In the genomic region with DNA sequence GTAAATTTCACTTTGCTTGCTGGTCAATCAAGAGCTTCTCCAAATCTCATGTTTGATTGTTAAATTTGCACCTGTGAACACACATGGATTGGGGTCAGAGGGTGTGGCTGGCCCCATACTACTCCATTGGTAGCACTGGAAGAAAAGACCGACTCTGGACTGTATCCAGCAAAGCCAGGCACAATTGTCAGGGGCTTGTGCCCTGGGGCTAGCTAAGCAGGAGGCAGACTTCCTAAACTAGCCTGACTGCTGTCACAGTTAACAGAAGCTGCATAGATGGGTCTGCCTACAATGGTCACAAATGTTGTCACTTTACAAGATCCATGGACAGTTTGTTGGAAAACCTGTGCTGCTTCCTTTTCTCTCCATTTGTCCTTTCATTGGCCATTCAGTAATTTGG, we compare ENCODE assay signal across 30 cellular contexts.
"Had no signal": no experiment of that assay in that cellular context is flagged by ENCODE, and none has a peak within 500 bp of the region (broad histone marks: within the 10 kb centered on the region; RNA-seq: fewer than 3 reads in every experiment).

No MANE protein-coding gene starts in this region.

- H3K4me1 Mint-ChIP-seq: activated CD4-positive, alpha-beta memory T cell treated with anti-CD3 and anti-CD28 coated beads, Interleukin-2, amount 10 ng/mL, durations not matched to agents 7 days and 5 days; activated CD4-positive, alpha-beta T cell treated with anti-CD3 and anti-CD28 coated beads for 36 hours; activated CD4-positive, alpha-beta T cell treated with anti-CD3 and anti-CD28 coated beads, Interleukin-2, amount 10 ng/mL, durations not matched to agents 24 days and 14 days; activated naive CD4-positive, alpha-beta T cell treated with anti-CD3 and anti-CD28 coated beads, Interleukin-2, amount 10 ng/mL, durations not matched to agents 7 days and 5 days; activated naive CD8-positive, alpha-beta T cell treated with anti-CD3 and anti-CD28 coated beads, Interleukin-2, amount 10 ng/mL, durations not matched to agents 7 days and 5 days had no signal

- H3K27me3 ChIP-seq: ascending aorta, breast epithelium, cardiac muscle cell, colonic mucosa, esophagus squamous epithelium, gastroesophageal sphincter, heart right ventricle, hepatocyte had no signal

- H3K79me2 ChIP-seq: hepatocyte had no signal

- H3K36me3 Mint-ChIP-seq: activated naive CD4-positive, alpha-beta T cell treated with anti-CD3 and anti-CD28 coated beads, Interleukin-2, amount 10 ng/mL, durations not matched to agents 7 days and 5 days; activated naive CD4-positive, alpha-beta T cell treated with anti-CD3 and anti-CD28 coated beads, Interleukin-2, amount 50 U/mL, for 72 hours; activated naive CD8-positive, alpha-beta T cell treated with anti-CD3 and anti-CD28 coated beads, Interleukin-2, amount 10 ng/mL, durations not matched to agents 7 days and 5 days; brain had no signal

- H3K36me3 ChIP-seq: ascending aorta, breast epithelium, cardiac muscle cell, colonic mucosa, esophagus squamous epithelium, gastroesophageal sphincter, heart right ventricle had no signal

- ATAC-seq: activated CD4-positive, alpha-beta T cell treated with anti-CD3 and anti-CD28 coated beads for 36 hours; activated naive CD4-positive, alpha-beta T cell treated with anti-CD3 and anti-CD28 coated beads, Interleukin-2, amount 50 U/mL, for 72 hours; activated T-cell treated with anti-CD3 and anti-CD28 coated beads, Interleukin-2, amount 50 U/mL, for 72 hours; gastroesophageal sphincter; heart right ventricle had no signal

- H3K4me3 ChIP-seq: ascending aorta, breast epithelium, cardiac muscle cell, colonic mucosa, esophagus squamous epithelium, gastroesophageal sphincter, heart right ventricle, hepatocyte had no signal

- H2AFZ ChIP-seq: hepatocyte had no signal

- H3K4me3 Mint-ChIP-seq: activated CD4-positive, alpha-beta memory T cell treated with anti-CD3 and anti-CD28 coated beads, Interleukin-2, amount 10 ng/mL, durations not matched to agents 7 days and 5 days; activated CD4-positive, alpha-beta T cell treated with anti-CD3 and anti-CD28 coated beads for 36 hours; activated CD4-positive, alpha-beta T cell treated with anti-CD3 and anti-CD28 coated beads, Interleukin-2, amount 10 ng/mL, durations not matched to agents 24 days and 14 days; activated naive CD4-positive, alpha-beta T cell treated with anti-CD3 and anti-CD28 coated beads, Interleukin-2, amount 10 ng/mL, durations not matched to agents 7 days and 5 days; activated naive CD8-positive, alpha-beta T cell treated with anti-CD3 and anti-CD28 coated beads, Interleukin-2, amount 10 ng/mL, durations not matched to agents 7 days and 5 days; activated T-cell treated with anti-CD3 and anti-CD28 coated beads, Interleukin-2, amount 50 U/mL, for 24 hours; activated T-cell treated with anti-CD3 and anti-CD28 coated beads, Interleukin-2, amount 50 U/mL, for 72 hours; brain; T-helper 2 cell treated with Interferon-gamma antibody and Interleukin-4, amounts not matched to agents 5 μg/mL and 100 μg/mL, for 36 hours had no signal

- H3K9me3 ChIP-seq: ascending aorta, breast epithelium, colonic mucosa, esophagus squamous epithelium, gastroesophageal sphincter had no signal

- H3K27me3 Mint-ChIP-seq: activated CD4-positive, alpha-beta memory T cell treated with anti-CD3 and anti-CD28 coated beads, Interleukin-2, amount 10 ng/mL, durations not matched to agents 7 days and 5 days; activated CD4-positive, alpha-beta T cell treated with anti-CD3 and anti-CD28 coated beads for 36 hours; activated CD4-positive, alpha-beta T cell treated with anti-CD3 and anti-CD28 coated beads, Interleukin-2, amount 10 ng/mL, durations not matched to agents 24 days and 14 days; activated naive CD4-positive, alpha-beta T cell treated with anti-CD3 and anti-CD28 coated beads, Interleukin-2, amount 10 ng/mL, durations not matched to agents 7 days and 5 days; activated naive CD8-positive, alpha-beta T cell treated with anti-CD3 and anti-CD28 coated beads, Interleukin-2, amount 10 ng/mL, durations not matched to agents 7 days and 5 days; activated T-cell treated with anti-CD3 and anti-CD28 coated beads, Interleukin-2, amount 50 U/mL, for 24 hours; brain had no signal

- H3K4me2 ChIP-seq: hepatocyte had no signal

- H3K27ac ChIP-seq: ascending aorta, breast epithelium, cardiac muscle cell, colonic mucosa, epithelial cell of prostate, esophagus squamous epithelium, gastroesophageal sphincter, heart right ventricle, hepatocyte had no signal

- DNase-seq: activated CD4-positive, alpha-beta memory T cell treated with anti-CD3 and anti-CD28 coated beads, Interleukin-2, amount 10 ng/mL, durations not matched to agents 7 days and 5 days; activated CD4-positive, alpha-beta T cell treated with anti-CD3 and anti-CD28 coated beads for 36 hours; activated CD4-positive, alpha-beta T cell treated with anti-CD3 and anti-CD28 coated beads, Interleukin-2, amount 10 ng/mL, durations not matched to agents 24 days and 14 days; activated CD4-positive, CD25-positive, alpha-beta regulatory T cell; activated CD4-positive, CD25-positive, alpha-beta regulatory T cell treated with anti-CD3 and anti-CD28 coated beads, Interleukin-2, amount 50 U/mL, for 72 hours; activated CD8-positive, alpha-beta memory T cell treated with anti-CD3 and anti-CD28 coated beads, Interleukin-2, amount 50 U/mL, for 48 hours; activated gamma-delta T cell; activated naive CD4-positive, alpha-beta T cell; activated naive CD4-positive, alpha-beta T cell treated with anti-CD3 and anti-CD28 coated beads, Interleukin-2, amount 10 ng/mL, durations not matched to agents 7 days and 5 days; activated naive CD8-positive, alpha-beta T cell treated with anti-CD3 and anti-CD28 coated beads, Interleukin-2, amount 10 ng/mL, durations not matched to agents 7 days and 5 days; activated T-cell treated with anti-CD3 and anti-CD28 coated beads for 4 hours; activated T-cell treated with anti-CD3 and anti-CD28 coated beads, Interleukin-2, amount 50 U/mL, for 24 hours; activated T-cell treated with anti-CD3 and anti-CD28 coated beads, Interleukin-2, amount 50 U/mL, for 72 hours; central memory CD4-positive, alpha-beta T cell; cerebellar nuclear complex; colonic mucosa; effector CD8-positive, alpha-beta T cell; esophagus squamous epithelium; foreskin melanocyte; heart right ventricle; T1000 had no signal

- H3K27ac Mint-ChIP-seq: activated CD4-positive, alpha-beta memory T cell treated with anti-CD3 and anti-CD28 coated beads, Interleukin-2, amount 10 ng/mL, durations not matched to agents 7 days and 5 days; activated CD4-positive, alpha-beta T cell treated with anti-CD3 and anti-CD28 coated beads for 36 hours; activated CD4-positive, alpha-beta T cell treated with anti-CD3 and anti-CD28 coated beads, Interleukin-2, amount 10 ng/mL, durations not matched to agents 24 days and 14 days; activated naive CD4-positive, alpha-beta T cell treated with anti-CD3 and anti-CD28 coated beads, Interleukin-2, amount 10 ng/mL, durations not matched to agents 7 days and 5 days; activated naive CD4-positive, alpha-beta T cell treated with anti-CD3 and anti-CD28 coated beads, Interleukin-2, amount 50 U/mL, for 72 hours; activated naive CD8-positive, alpha-beta T cell treated with anti-CD3 and anti-CD28 coated beads, Interleukin-2, amount 10 ng/mL, durations not matched to agents 7 days and 5 days; activated T-cell treated with anti-CD3 and anti-CD28 coated beads, Interleukin-2, amount 50 U/mL, for 24 hours; activated T-cell treated with anti-CD3 and anti-CD28 coated beads, Interleukin-2, amount 50 U/mL, for 72 hours; brain; T-helper 2 cell treated with Interferon-gamma antibody and Interleukin-4, amounts not matched to agents 5 μg/mL and 100 μg/mL, for 36 hours had no signal

- H3K4me1 ChIP-seq: ascending aorta, breast epithelium, colonic mucosa, esophagus squamous epithelium, gastroesophageal sphincter, heart right ventricle had no signal
